In genomic region chr15:82709421-82710207, GRCh38 we compare ENCODE assay signal across 8 cellular contexts. TPM values are rescaled to one million over a fixed set of nuclear protein-coding genes. Genes with fewer than 3 reads are reported as not detected.
DNase-seq lines count a peak whose midpoint lies in the region; ATAC-seq and TF ChIP-seq lines count a peak whose summit lies in the region.

Gene AP3B2 (minus strand): TSS chr15:82709875. CDS start chr15:82709706, 169 bp downstream.

- peak; percentile 95 for ATAC-seq in GM21717 (IDR thresholded peaks at IDR 0.05; ENCODE audit: unreplicated experiment)
- peak; percentile 93 for ATAC-seq in stimulated activated naive CD8-positive, alpha-beta T cell treated with anti-CD3 and anti-CD28 coated beads, Interleukin-15, Interleukin-2, amounts not matched to agents 100 U/mL and 50 U/mL, for 24 hours

- peak within 1 kb of the TSS; percentile 89 for H3K9ac ChIP-seq in neural cell (ENCODE audit: low read length)

- TF ChIP-seq EP300 in neural cell (conservative IDR thresholded peaks at IDR 0.05; ENCODE audit: poor library complexity, severe bottlenecking), result peak; percentile 37

- no peak for TF ChIP-seq CTCF in fibroblast of the aortic adventitia (IDR thresholded peaks at IDR 0.05; ENCODE audit: insufficient read depth, low read length)
- peak; percentile 27 for TF ChIP-seq CTCF in neural cell (IDR thresholded peaks at IDR 0.05; ENCODE audit: poor library complexity, severe bottlenecking)

- H3F3A ChIP-seq in neural cell (ENCODE audit: insufficient read depth, low read length, poor library complexity, severe bottlenecking), result no peaks in the 10 kb centered on the region

- H3K79me2 ChIP-seq in neural cell (replicated peaks; ENCODE audit: insufficient read depth, low read length), result peaks cover 12% of the 10 kb centered on the region

- H3K4me2 ChIP-seq in neural cell (ENCODE audit: low read length), result peak within 1 kb of the TSS; percentile 95

- no peaks in the 10 kb centered on the region for H3K4me1 Mint-ChIP-seq in activated T-helper 2 cell treated with anti-CD3 and anti-CD28 coated beads, Interferon-gamma antibody, Interleukin-2, Interleukin-4, amounts not matched to agents 10 μg/mL and 5 μg/mL and 100 μg/mL, durations not matched to agents 14 hours and 24 hours and 36 hours (ENCODE audit: low read depth)

- intact Hi-C loops in activated T-helper 2 cell treated with anti-CD3 and anti-CD28 coated beads, Interferon-gamma antibody, Interleukin-2, Interleukin-4, amounts not matched to agents 10 μg/mL and 5 μg/mL and 100 μg/mL, durations not matched to agents 14 hours and 24 hours and 36 hours (cut with micrococcal nuclease), result no loop called here

- H3K36me3 ChIP-seq in neural cell (ENCODE audit: insufficient read depth, low read length), result no peaks in the 10 kb centered on the region

- H2AFZ ChIP-seq in neural cell (ENCODE audit: low read depth, low read length), result peak within 1 kb of the TSS; percentile 85

- H3K27me3 ChIP-seq in neural cell (ENCODE audit: insufficient read depth, low read depth, low read length), result no peaks in the 10 kb centered on the region

- DNase-seq in D341Med (ENCODE audit: low spot score) (peak; percentile 97), RPMI8226 (peak; percentile 67), fibroblast of the aortic adventitia (ENCODE audit: low read depth) (peak; percentile 51)
- peak; percentile 71 for DNase-seq in Jurkat, Clone E6-1 (ENCODE audit: low read depth, low spot score)
- peak; percentile 71 for DNase-seq in activated T-helper 2 cell treated with anti-CD3 and anti-CD28 coated beads, Interferon-gamma antibody, Interleukin-2, Interleukin-4, amounts not matched to agents 10 μg/mL and 5 μg/mL and 100 μg/mL, durations not matched to agents 14 hours and 24 hours and 36 hours (ENCODE audit: low spot score)
- DNase-seq in stimulated activated naive CD8-positive, alpha-beta T cell treated with anti-CD3 and anti-CD28 coated beads, Interleukin-15, Interleukin-2, amounts not matched to agents 100 U/mL and 50 U/mL, for 24 hours, result peak; percentile 80

- no peaks in the 10 kb centered on the region for H3K9me3 Mint-ChIP-seq in activated T-helper 2 cell treated with anti-CD3 and anti-CD28 coated beads, Interferon-gamma antibody, Interleukin-2, Interleukin-4, amounts not matched to agents 10 μg/mL and 5 μg/mL and 100 μg/mL, durations not matched to agents 14 hours and 24 hours and 36 hours

- peaks cover 7% of the 10 kb centered on the region for H3K27me3 Mint-ChIP-seq in activated T-helper 2 cell treated with anti-CD3 and anti-CD28 coated beads, Interferon-gamma antibody, Interleukin-2, Interleukin-4, amounts not matched to agents 10 μg/mL and 5 μg/mL and 100 μg/mL, durations not matched to agents 14 hours and 24 hours and 36 hours (ENCODE audit: low read depth)

- no peaks in the 10 kb centered on the region for H3K9me2 ChIP-seq in neural cell (ENCODE audit: insufficient read depth, low read length)

- peak within 1 kb of the TSS; percentile 57 for H3K4me3 ChIP-seq in Jurkat, Clone E6-1 (ENCODE audit: low read length)
- peak within 1 kb of the TSS; percentile 72 for H3K4me3 ChIP-seq in fibroblast of the aortic adventitia (ENCODE audit: low read depth, low read length)
- peak within 1 kb of the TSS; percentile 90 for H3K4me3 ChIP-seq in neural cell (ENCODE audit: low read length)

- no peaks in the 10 kb centered on the region for H3K9me3 ChIP-seq in neural cell (ENCODE audit: low read length)

- H3K36me3 Mint-ChIP-seq in activated T-helper 2 cell treated with anti-CD3 and anti-CD28 coated beads, Interferon-gamma antibody, Interleukin-2, Interleukin-4, amounts not matched to agents 10 μg/mL and 5 μg/mL and 100 μg/mL, durations not matched to agents 14 hours and 24 hours and 36 hours (ENCODE audit: low read depth), result no peaks in the 10 kb centered on the region

- H3K27ac ChIP-seq in neural cell (ENCODE audit: low read length), result peak within 1 kb of the TSS; percentile 77

- TF ChIP-seq RAD21 in neural cell (conservative IDR thresholded peaks at IDR 0.05), result peak; percentile 51

- no peaks in the 10 kb centered on the region for H4K20me1 ChIP-seq in neural cell (ENCODE audit: insufficient read depth)

- no peak within 1 kb of the TSS for H3K27ac Mint-ChIP-seq in activated T-helper 2 cell treated with anti-CD3 and anti-CD28 coated beads, Interferon-gamma antibody, Interleukin-2, Interleukin-4, amounts not matched to agents 10 μg/mL and 5 μg/mL and 100 μg/mL, durations not matched to agents 14 hours and 24 hours and 36 hours

- H3K4me3 Mint-ChIP-seq in activated T-helper 2 cell treated with anti-CD3 and anti-CD28 coated beads, Interferon-gamma antibody, Interleukin-2, Interleukin-4, amounts not matched to agents 10 μg/mL and 5 μg/mL and 100 μg/mL, durations not matched to agents 14 hours and 24 hours and 36 hours (ENCODE audit: low read depth), result peak within 1 kb of the TSS; percentile 43

TF ChIP-seq in neural cell, 6 proteins besides CTCF, POLR2A, EP300 and RAD21:
- TF ChIP-seq POLR2AphosphoS5 (IDR thresholded peaks at IDR 0.05), result peak; percentile 88
- no peak for TF ChIP-seq EZH2 (IDR thresholded peaks at IDR 0.05; ENCODE audit: borderline replicate concordance, insufficient read depth, low read length, poor library complexity, severe bottlenecking)
- no peak for TF ChIP-seq REST (IDR thresholded peaks at IDR 0.05; ENCODE audit: borderline replicate concordance)
- peak; percentile 58 for TF ChIP-seq SMC3 (conservative IDR thresholded peaks at IDR 0.05; ENCODE audit: poor library complexity)
- peak; percentile 60 for TF ChIP-seq TAF1 (IDR thresholded peaks at IDR 0.05; ENCODE audit: low read depth)
- peak; percentile 76 for TF ChIP-seq MXI1 (conservative IDR thresholded peaks at IDR 0.05; ENCODE audit: poor library complexity, severe bottlenecking)

RNA-seq across cellular contexts. Expression of gene AP3B2, which starts in this region (rescaled TPM):
- polyA plus RNA-seq in Jurkat, Clone E6-1 (2012; ENCODE audit: insufficient read depth, insufficient read length), result 9.2 TPM
- total RNA-seq in activated T-helper 2 cell treated with anti-CD3 and anti-CD28 coated beads, Interferon-gamma antibody, Interleukin-2, Interleukin-4, amounts not matched to agents 10 μg/mL and 5 μg/mL and 100 μg/mL, durations not matched to agents 14 hours and 24 hours and 36 hours, result not detected in 2 replicates
- 1.8 and 5.8 TPM in 2 replicates for total RNA-seq in fibroblast of the aortic adventitia (ENCODE audit: low replicate concordance)
- polyA plus RNA-seq in neural cell, result 64.2 and 81.9 TPM in 2 replicates
- polyA minus RNA-seq in neural cell, result 57.9 and 58.8 TPM in 2 replicates

Comparison
In these comparisons a context has a peak if more than half of its experiments do, and no peak if none do; other contexts are left out.
1. Peak in every context shown above with its lines: DNase-seq, ATAC-seq, H3K4me3 ChIP-seq and H3K27ac ChIP-seq.
2. Peak in DNase-seq in activated T-helper 2 cell treated with anti-CD3 and anti-CD28 coated beads, Interferon-gamma antibody, Interleukin-2, Interleukin-4, amounts not matched to agents 10 μg/mL and 5 μg/mL and 100 μg/mL, durations not matched to agents 14 hours and 24 hours and 36 hours; RNA of the gene not detected or under 1 TPM.